21 cellular contexts compared by ENCODE assay signal in genomic region chr20:3473944-3474343, GRCh38. TPM values are rescaled to one million over a fixed set of nuclear protein-coding genes. Genes with fewer than 3 reads are reported as not detected.
DNase-seq lines count a peak whose midpoint lies in the region; ATAC-seq and TF ChIP-seq lines count a peak whose summit lies in the region.
"Had no signal": no experiment of that assay in that cellular context is flagged by ENCODE, and none has a peak within 500 bp of the region (broad histone marks: within the 10 kb centered on the region; RNA-seq: fewer than 3 reads in every experiment).

No MANE protein-coding gene starts in this region.

- ATAC-seq in activated T-cell treated with anti-CD3 and anti-CD28 coated beads, Interleukin-2, amount 50 U/mL, for 72 hours (replicated peaks in 1 of 2): peak in 1 of 2 donors; percentile 13
- ATAC-seq in stimulated activated memory B cell treated with anti-CD40 and anti-IgM and Interleukin-4, amounts not matched to agents 10 μg/mL and 1 μg/mL and 100 μg/mL, for 72 hours: no peak
- ATAC-seq: activated CD8-positive, alpha-beta memory T cell treated with anti-CD3 and anti-CD28 coated beads, Interleukin-2, amount 10 ng/mL, durations not matched to agents 7 days and 5 days; body of pancreas; foreskin keratinocyte had no signal

- no peaks in the 10 kb centered on the region for H3K9me3 Mint-ChIP-seq in activated T-cell treated with anti-CD3 and anti-CD28 coated beads, Interleukin-2, amount 50 U/mL, for 72 hours
- H3K9me3 Mint-ChIP-seq in endothelial cell (ENCODE audit: unreplicated experiment) (no peaks in the 10 kb centered on the region), Caco-2 (ENCODE audit: unreplicated experiment) (no peaks in the 10 kb centered on the region)
- no peaks in the 10 kb centered on the region for H3K9me3 Mint-ChIP-seq in stimulated activated memory B cell treated with anti-CD40 and anti-IgM and Interleukin-4, amounts not matched to agents 10 μg/mL and 1 μg/mL and 100 μg/mL, for 72 hours
- H3K9me3 Mint-ChIP-seq: activated B cell treated with CpG ODN at 0.5 μM for 24 hours, IgD-negative memory B cell had no signal

- H3K9me3 ChIP-seq in right atrium auricular region: no peaks in the 10 kb centered on the region
- H3K9me3 ChIP-seq in Caco-2: no peaks in the 10 kb centered on the region
- H3K9me3 ChIP-seq: body of pancreas, testis had no signal

- peaks cover 2% of the 10 kb centered on the region in 2 donors for H3K36me3 Mint-ChIP-seq in activated T-cell treated with anti-CD3 and anti-CD28 coated beads, Interleukin-2, amount 50 U/mL, for 72 hours (ENCODE audit: insufficient read depth in 2 of 2)
- no peaks in the 10 kb centered on the region for H3K36me3 Mint-ChIP-seq in endothelial cell (ENCODE audit: low read depth, unreplicated experiment)
- peaks cover 8% of the 10 kb centered on the region for H3K36me3 Mint-ChIP-seq in stimulated activated memory B cell treated with anti-CD40 and anti-IgM and Interleukin-4, amounts not matched to agents 10 μg/mL and 1 μg/mL and 100 μg/mL, for 72 hours
- H3K36me3 Mint-ChIP-seq in Caco-2 (ENCODE audit: insufficient read depth, unreplicated experiment): no peaks in the 10 kb centered on the region
- H3K36me3 Mint-ChIP-seq: IgD-negative memory B cell had no signal

- no peak overlapping the region for H3K4me3 ChIP-seq in right atrium auricular region
- H3K4me3 ChIP-seq in Caco-2 (ENCODE audit: low read depth, low read length): no peak overlapping the region
- H3K4me3 ChIP-seq: body of pancreas, coronary artery, skin epidermis, testis had no signal

- POLR2A ChIA-PET in Caco-2 (lab: Charles Lee): no interaction called here

- no peaks in the 10 kb centered on the region for H3K27me3 Mint-ChIP-seq in activated T-cell treated with anti-CD3 and anti-CD28 coated beads, Interleukin-2, amount 50 U/mL, for 72 hours (ENCODE audit: low read depth)
- H3K27me3 Mint-ChIP-seq in endothelial cell (ENCODE audit: unreplicated experiment) (peaks cover 18% of the 10 kb centered on the region), Caco-2 (ENCODE audit: insufficient read depth, unreplicated experiment) (no peaks in the 10 kb centered on the region)
- no peaks in the 10 kb centered on the region for H3K27me3 Mint-ChIP-seq in stimulated activated memory B cell treated with anti-CD40 and anti-IgM and Interleukin-4, amounts not matched to agents 10 μg/mL and 1 μg/mL and 100 μg/mL, for 72 hours
- H3K27me3 Mint-ChIP-seq: activated B cell treated with CpG ODN at 0.5 μM for 24 hours; activated CD8-positive, alpha-beta memory T cell treated with anti-CD3 and anti-CD28 coated beads, Interleukin-2, amount 10 ng/mL, durations not matched to agents 7 days and 5 days; IgD-negative memory B cell had no signal

- no peak for TF ChIP-seq CTCF in endothelial cell (IDR thresholded peaks at IDR 0.05; ENCODE audit: unreplicated experiment)
- no peak for TF ChIP-seq CTCF in right atrium auricular region (IDR thresholded peaks at IDR 0.05)
- no peak for TF ChIP-seq CTCF in Caco-2 (IDR thresholded peaks at IDR 0.05; ENCODE audit: insufficient read depth in 1 of 2, low read depth in 1 of 2, low read length in 1 of 2, severe bottlenecking in 1 of 2, unreplicated experiment in 1 of 2)

- CTCF ChIA-PET in Caco-2 (lab: Charles Lee): no interaction called here

- H3K27me3 ChIP-seq in right atrium auricular region: no peaks in the 10 kb centered on the region
- H3K27me3 ChIP-seq in Caco-2 (replicated peaks; ENCODE audit: control insufficient read depth, insufficient read depth, low read length): no peaks in the 10 kb centered on the region
- H3K27me3 ChIP-seq: body of pancreas, foreskin keratinocyte, testis had no signal

- H3K4me1 ChIP-seq in right atrium auricular region (peaks cover 0 to 36% of the 10 kb centered on the region in 2 donors), Caco-2 (peaks cover 29% of the 10 kb centered on the region; the same call in 1 of the 2 replicates)

- peak overlapping the region; percentile 18 to 91 for H3K4me3 Mint-ChIP-seq in activated T-cell treated with anti-CD3 and anti-CD28 coated beads, Interleukin-2, amount 50 U/mL, for 72 hours
- H3K4me3 Mint-ChIP-seq in endothelial cell (ENCODE audit: unreplicated experiment): peak overlapping the region; percentile 28
- H3K4me3 Mint-ChIP-seq in stimulated activated memory B cell treated with anti-CD40 and anti-IgM and Interleukin-4, amounts not matched to agents 10 μg/mL and 1 μg/mL and 100 μg/mL, for 72 hours: no peak overlapping the region
- no peak overlapping the region for H3K4me3 Mint-ChIP-seq in Caco-2 (ENCODE audit: unreplicated experiment)
- H3K4me3 Mint-ChIP-seq: activated B cell treated with CpG ODN at 0.5 μM for 24 hours; activated CD8-positive, alpha-beta memory T cell treated with anti-CD3 and anti-CD28 coated beads, Interleukin-2, amount 10 ng/mL, durations not matched to agents 7 days and 5 days had no signal

- no peak overlapping the region for H3K27ac ChIP-seq in right atrium auricular region
- H3K27ac ChIP-seq: coronary artery, foreskin keratinocyte, testis had no signal

- peak overlapping the region; percentile 25 for H3K27ac Mint-ChIP-seq in activated T-cell treated with anti-CD3 and anti-CD28 coated beads, Interleukin-2, amount 50 U/mL, for 72 hours
- H3K27ac Mint-ChIP-seq in endothelial cell (ENCODE audit: unreplicated experiment) (no peak overlapping the region), Caco-2 (ENCODE audit: unreplicated experiment) (no peak overlapping the region)
- H3K27ac Mint-ChIP-seq in stimulated activated memory B cell treated with anti-CD40 and anti-IgM and Interleukin-4, amounts not matched to agents 10 μg/mL and 1 μg/mL and 100 μg/mL, for 72 hours: peak overlapping the region; percentile 84
- H3K27ac Mint-ChIP-seq: activated B cell treated with CpG ODN at 0.5 μM for 24 hours; activated CD8-positive, alpha-beta memory T cell treated with anti-CD3 and anti-CD28 coated beads, Interleukin-2, amount 10 ng/mL, durations not matched to agents 7 days and 5 days had no signal

- H3K36me3 ChIP-seq in right atrium auricular region (no peaks in the 10 kb centered on the region), Caco-2 (ENCODE audit: control insufficient read depth, insufficient read depth, low read length) (no peaks in the 10 kb centered on the region)

- H3K4me1 Mint-ChIP-seq in activated T-cell treated with anti-CD3 and anti-CD28 coated beads, Interleukin-2, amount 50 U/mL, for 72 hours (ENCODE audit: low read depth): peaks cover 36% of the 10 kb centered on the region
- H3K4me1 Mint-ChIP-seq in endothelial cell (ENCODE audit: unreplicated experiment) (peaks cover 15% of the 10 kb centered on the region), Caco-2 (ENCODE audit: low read depth, unreplicated experiment) (peaks cover 30% of the 10 kb centered on the region)
- H3K4me1 Mint-ChIP-seq in stimulated activated memory B cell treated with anti-CD40 and anti-IgM and Interleukin-4, amounts not matched to agents 10 μg/mL and 1 μg/mL and 100 μg/mL, for 72 hours: peaks cover 47% of the 10 kb centered on the region

- no peak for DNase-seq in activated T-cell treated with anti-CD3 and anti-CD28 coated beads, Interleukin-2, amount 50 U/mL, for 72 hours
- no peak for DNase-seq in activated T-cell treated with anti-CD3 and anti-CD28 coated beads, Interleukin-2, amount 50 U/mL, for 48 hours
- DNase-seq in NCI-H345 (lab: John Stamatoyannopoulos, UW) (peak; percentile 47), endothelial cell (ENCODE audit: low spot score) (no peak), iPS-NIHi11 (ENCODE audit: low spot score) (no peak), right atrium auricular region (ENCODE audit: low spot score) (no peak), Caco-2 (no peak)
- DNase-seq: activated B cell treated with CpG ODN at 0.5 μM for 24 hours; activated CD8-positive, alpha-beta memory T cell treated with anti-CD3 and anti-CD28 coated beads, Interleukin-2, amount 10 ng/mL, durations not matched to agents 7 days and 5 days; activated naive CD4-positive, alpha-beta T cell treated with Interleukin-2 at 50 U/mL for 16 hours; body of pancreas; foreskin keratinocyte; NCI-H2227 treated with DMSO at 0.1 percent for 48 hours; Right ventricle myocardium superior; stimulated activated CD4-positive, alpha-beta T cell treated with anti-CD3 and anti-CD28 coated beads, Interleukin-4, amount 100 ng/mL, for 4 hours; stimulated activated CD8-positive, alpha-beta memory T cell treated with anti-CD3 and anti-CD28 coated beads, Interleukin-4, amount 100 ng/mL, for 48 hours; testis had no signal

- BruUV-seq in Caco-2 (replicated peaks; lab: Mats Ljungman, UMichigan): no TSS peak

- intact Hi-C loops in Caco-2 (cut with micrococcal nuclease; ENCODE audit: unreplicated experiment): no loop called here

RNA-seq across cellular contexts. Expression of gene ATRN, which starts 3.1 kb away (rescaled TPM):
- 10 to 100 TPM in 1 of 2 donors, 1 to 10 TPM in 1; 9.6 to 11.6 TPM for total RNA-seq in activated T-cell treated with anti-CD3 and anti-CD28 coated beads, Interleukin-2, amount 50 U/mL, for 72 hours
- total RNA-seq in endothelial cell (ENCODE audit: unreplicated experiment) (37.0 TPM), right atrium auricular region (10 to 100 TPM; 22.5 to 28.1 TPM), Caco-2 (2022) (39.3 and 41.4 TPM in 2 replicates)

Comparison
In these comparisons a context has a peak if more than half of its experiments do, and no peak if none do; other contexts are left out.
1. H3K27ac Mint-ChIP-seq: peak in activated T-cell treated with anti-CD3 and anti-CD28 coated beads, Interleukin-2, amount 50 U/mL, for 72 hours (single experiment) and stimulated activated memory B cell treated with anti-CD40 and anti-IgM and Interleukin-4, amounts not matched to agents 10 μg/mL and 1 μg/mL and 100 μg/mL, for 72 hours (single experiment); none in endothelial cell (single experiment) and Caco-2 (single experiment).
2. H3K4me3 Mint-ChIP-seq: peak in activated T-cell treated with anti-CD3 and anti-CD28 coated beads, Interleukin-2, amount 50 U/mL, for 72 hours (2 of 2) and endothelial cell (single experiment); none in stimulated activated memory B cell treated with anti-CD40 and anti-IgM and Interleukin-4, amounts not matched to agents 10 μg/mL and 1 μg/mL and 100 μg/mL, for 72 hours (single experiment) and Caco-2 (single experiment).